In the genomic region with DNA sequence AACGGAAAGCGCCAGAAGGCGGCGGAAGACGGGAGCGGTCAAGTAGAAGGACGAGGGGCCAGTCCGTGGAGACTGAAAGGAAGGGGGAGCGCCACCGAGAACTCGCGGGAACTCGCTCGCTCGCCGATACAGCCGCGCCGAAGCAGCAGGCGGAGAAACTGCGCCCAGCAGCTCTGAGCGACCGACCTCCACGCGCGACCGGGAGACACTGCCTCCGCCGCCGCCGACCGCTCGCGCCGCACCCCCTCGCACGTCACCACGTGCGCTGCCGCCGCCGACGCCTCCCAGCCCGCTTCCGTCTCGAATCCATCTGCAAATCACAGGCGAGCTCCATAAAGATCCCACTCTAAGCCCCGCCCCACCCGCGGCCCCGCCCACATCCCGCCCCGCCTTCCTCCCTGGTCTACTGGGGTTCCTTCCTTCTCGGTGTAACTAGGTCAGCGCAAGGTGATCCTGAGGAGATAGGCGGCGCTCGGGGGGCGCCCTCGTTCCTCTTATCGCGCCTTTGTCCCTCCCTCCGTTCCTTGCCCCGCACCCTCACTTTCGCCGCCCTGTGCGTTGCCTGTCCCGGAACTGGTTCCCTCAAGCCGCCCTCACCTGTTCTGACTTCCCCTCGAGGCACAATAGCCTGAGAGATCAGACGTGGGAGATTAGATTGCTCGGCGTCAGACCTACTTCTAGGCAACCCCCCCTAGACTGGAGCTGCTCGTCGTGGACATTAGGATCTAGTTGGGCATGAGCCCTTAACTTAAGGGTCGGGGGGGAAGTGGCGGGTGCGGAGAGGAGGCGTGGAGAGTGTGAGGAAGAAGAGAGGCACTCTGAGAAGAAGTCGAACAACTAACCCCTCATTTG, we compare ENCODE assay signal across 1 cellular context.
A peak's percentile ranks its signal among the peaks of the same experiment; 100 is the strongest.
TF ChIP-seq lines count a peak whose summit lies in the region.

A gene (minus strand): TSS at position 210 of the 852 bp plus-strand sequence. CDS start 7,750 bp downstream, outside the sequence.

TF ChIP-seq in HepG2, 621 proteins besides CTCF, POLR2A, EP300 and RAD21 (continued from another document and continues in another):
- TF ChIP-seq, protein P1, sequence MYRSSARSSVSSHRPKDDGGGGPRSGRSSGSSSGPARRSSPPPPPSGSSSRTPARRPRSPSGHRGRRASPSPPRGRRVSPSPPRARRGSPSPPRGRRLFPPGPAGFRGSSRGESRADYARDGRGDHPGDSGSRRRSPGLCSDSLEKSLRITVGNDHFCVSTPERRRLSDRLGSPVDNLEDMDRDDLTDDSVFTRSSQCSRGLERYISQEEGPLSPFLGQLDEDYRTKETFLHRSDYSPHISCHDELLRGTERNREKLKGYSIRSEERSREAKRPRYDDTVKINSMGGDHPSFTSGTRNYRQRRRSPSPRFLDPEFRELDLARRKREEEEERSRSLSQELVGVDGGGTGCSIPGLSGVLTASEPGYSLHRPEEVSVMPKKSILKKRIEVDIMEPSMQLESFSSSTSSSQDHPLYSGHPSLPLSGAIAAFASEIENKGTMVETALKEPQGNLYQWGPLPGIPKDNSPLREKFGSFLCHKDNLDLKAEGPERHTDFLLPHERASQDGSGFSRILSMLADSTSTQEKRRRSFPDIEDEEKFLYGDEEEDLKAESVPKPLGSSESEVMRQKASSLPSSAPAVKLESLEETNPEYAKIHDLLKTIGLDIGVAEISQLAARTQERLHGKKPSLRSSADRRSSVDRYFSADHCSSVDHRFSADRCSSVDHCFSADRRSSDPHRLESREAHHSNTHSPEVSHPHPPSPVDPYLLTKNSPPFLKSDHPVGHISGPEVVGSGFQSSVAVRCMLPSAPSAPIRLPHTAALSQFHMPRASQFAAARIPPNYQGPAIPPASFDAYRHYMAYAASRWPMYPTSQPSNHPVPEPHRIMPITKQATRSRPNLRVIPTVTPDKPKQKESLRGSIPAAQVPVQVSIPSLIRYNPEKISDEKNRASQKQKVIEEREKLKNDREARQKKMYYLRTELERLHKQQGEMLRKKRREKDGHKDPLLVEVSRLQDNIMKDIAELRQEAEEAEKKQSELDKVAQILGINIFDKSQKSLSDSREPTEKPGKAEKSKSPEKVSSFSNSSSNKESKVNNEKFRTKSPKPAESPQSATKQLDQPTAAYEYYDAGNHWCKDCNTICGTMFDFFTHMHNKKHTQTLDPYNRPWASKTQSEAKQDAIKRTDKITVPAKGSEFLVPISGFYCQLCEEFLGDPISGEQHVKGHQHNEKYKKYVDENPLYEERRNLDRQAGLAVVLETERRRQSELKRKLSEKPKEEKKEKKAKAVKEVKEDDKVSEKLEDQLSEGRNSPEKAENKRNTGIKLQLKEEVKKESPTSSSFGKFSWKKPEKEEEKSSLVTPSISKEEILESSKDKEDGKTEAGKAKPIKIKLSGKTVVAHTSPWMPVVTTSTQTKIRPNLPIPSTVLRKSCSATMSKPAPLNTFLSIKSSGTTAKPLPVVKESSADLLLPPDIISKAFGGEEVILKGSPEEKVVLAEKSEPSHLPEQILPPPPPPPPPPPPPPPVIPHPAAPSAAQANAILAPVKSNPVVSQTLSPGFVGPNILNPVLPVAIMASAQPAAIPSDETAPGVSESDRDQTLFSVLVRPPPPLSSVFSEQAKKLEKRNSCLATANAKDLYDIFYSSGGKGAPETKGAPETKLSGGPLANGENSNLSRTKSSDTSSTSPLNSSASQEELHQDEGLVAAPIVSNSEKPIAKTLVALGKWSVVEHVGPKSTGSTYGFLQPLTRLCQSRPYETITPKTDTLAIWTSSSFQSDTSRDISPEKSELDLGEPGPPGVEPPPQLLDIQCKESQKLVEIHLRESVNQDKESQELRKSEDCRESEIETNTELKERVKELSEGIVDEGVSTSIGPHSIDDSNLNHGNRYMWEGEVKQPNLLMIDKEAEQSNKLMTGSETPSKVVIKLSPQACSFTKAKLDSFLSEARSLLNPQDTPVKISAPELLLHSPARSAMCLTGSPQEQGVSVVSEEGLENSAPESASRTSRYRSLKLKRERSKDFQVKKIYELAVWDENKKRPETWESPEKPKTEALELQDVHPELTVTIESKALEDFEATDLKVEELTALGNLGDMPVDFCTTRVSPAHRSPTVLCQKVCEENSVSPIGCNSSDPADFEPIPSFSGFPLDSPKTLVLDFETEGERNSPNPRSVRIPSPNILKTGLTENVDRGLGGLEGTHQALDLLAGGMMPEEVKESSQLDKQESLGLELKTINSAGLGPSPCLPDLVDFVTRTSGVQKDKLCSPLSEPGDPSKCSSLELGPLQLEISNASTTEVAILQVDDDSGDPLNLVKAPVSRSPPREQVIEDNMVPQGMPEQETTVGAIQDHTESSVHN (CRISPR knock-in tag; IDR thresholded peaks at IDR 0.05) = no peak
- TF ChIP-seq, protein P2, sequence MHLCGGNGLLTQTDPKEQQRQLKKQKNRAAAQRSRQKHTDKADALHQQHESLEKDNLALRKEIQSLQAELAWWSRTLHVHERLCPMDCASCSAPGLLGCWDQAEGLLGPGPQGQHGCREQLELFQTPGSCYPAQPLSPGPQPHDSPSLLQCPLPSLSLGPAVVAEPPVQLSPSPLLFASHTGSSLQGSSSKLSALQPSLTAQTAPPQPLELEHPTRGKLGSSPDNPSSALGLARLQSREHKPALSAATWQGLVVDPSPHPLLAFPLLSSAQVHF (CRISPR knock-in tag; IDR thresholded peaks at IDR 0.05) = no peak
- TF ChIP-seq SNAI1 (CRISPR knock-in tag; IDR thresholded peaks at IDR 0.05; ENCODE audit: borderline replicate concordance) = no peak
- peak; percentile 87 for TF ChIP-seq ARNT2 (CRISPR knock-in tag; IDR thresholded peaks at IDR 0.05; ENCODE audit: low read depth)
- 0 out of 2 replicates have a peak, but pooled peaks have one; percentile 86 for TF ChIP-seq ZNF234 (CRISPR knock-in tag; conservative IDR thresholded peaks at IDR 0.05)
- TF ChIP-seq, protein P3, sequence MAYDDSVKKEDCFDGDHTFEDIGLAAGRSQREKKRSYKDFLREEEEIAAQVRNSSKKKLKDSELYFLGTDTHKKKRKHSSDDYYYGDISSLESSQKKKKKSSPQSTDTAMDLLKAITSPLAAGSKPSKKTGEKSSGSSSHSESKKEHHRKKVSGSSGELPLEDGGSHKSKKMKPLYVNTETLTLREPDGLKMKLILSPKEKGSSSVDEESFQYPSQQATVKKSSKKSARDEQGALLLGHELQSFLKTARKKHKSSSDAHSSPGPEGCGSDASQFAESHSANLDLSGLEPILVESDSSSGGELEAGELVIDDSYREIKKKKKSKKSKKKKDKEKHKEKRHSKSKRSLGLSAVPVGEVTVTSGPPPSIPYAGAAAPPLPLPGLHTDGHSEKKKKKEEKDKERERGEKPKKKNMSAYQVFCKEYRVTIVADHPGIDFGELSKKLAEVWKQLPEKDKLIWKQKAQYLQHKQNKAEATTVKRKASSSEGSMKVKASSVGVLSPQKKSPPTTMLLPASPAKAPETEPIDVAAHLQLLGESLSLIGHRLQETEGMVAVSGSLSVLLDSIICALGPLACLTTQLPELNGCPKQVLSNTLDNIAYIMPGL (CRISPR knock-in tag; IDR thresholded peaks at IDR 0.05; ENCODE audit: borderline replicate concordance in 1 of 2, low read depth in 1 of 2) = peak; percentile 34 to 83; a peak in 3 of 4 replicates
- TF ChIP-seq, protein P4, sequence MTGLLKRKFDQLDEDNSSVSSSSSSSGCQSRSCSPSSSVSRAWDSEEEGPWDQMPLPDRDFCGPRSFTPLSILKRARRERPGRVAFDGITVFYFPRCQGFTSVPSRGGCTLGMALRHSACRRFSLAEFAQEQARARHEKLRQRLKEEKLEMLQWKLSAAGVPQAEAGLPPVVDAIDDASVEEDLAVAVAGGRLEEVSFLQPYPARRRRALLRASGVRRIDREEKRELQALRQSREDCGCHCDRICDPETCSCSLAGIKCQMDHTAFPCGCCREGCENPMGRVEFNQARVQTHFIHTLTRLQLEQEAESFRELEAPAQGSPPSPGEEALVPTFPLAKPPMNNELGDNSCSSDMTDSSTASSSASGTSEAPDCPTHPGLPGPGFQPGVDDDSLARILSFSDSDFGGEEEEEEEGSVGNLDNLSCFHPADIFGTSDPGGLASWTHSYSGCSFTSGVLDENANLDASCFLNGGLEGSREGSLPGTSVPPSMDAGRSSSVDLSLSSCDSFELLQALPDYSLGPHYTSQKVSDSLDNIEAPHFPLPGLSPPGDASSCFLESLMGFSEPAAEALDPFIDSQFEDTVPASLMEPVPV (CRISPR knock-in tag; IDR thresholded peaks at IDR 0.05) = peak; percentile 94
- TF ChIP-seq, protein P5, sequence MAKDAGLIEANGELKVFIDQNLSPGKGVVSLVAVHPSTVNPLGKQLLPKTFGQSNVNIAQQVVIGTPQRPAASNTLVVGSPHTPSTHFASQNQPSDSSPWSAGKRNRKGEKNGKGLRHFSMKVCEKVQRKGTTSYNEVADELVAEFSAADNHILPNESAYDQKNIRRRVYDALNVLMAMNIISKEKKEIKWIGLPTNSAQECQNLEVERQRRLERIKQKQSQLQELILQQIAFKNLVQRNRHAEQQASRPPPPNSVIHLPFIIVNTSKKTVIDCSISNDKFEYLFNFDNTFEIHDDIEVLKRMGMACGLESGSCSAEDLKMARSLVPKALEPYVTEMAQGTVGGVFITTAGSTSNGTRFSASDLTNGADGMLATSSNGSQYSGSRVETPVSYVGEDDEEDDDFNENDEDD (CRISPR knock-in tag; IDR thresholded peaks at IDR 0.05; ENCODE audit: borderline replicate concordance) = peak; percentile 86; the same call in 1 of the 2 replicates
- TF ChIP-seq, protein P6, sequence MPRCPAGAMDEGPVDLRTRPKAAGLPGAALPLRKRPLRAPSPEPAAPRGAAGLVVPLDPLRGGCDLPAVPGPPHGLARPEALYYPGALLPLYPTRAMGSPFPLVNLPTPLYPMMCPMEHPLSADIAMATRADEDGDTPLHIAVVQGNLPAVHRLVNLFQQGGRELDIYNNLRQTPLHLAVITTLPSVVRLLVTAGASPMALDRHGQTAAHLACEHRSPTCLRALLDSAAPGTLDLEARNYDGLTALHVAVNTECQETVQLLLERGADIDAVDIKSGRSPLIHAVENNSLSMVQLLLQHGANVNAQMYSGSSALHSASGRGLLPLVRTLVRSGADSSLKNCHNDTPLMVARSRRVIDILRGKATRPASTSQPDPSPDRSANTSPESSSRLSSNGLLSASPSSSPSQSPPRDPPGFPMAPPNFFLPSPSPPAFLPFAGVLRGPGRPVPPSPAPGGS (CRISPR knock-in tag; IDR thresholded peaks at IDR 0.05) = no peak
- peak; percentile 11; the same call in 1 of the 2 replicates for TF ChIP-seq ELF3 (CRISPR knock-in tag; IDR thresholded peaks at IDR 0.05)
- peak; percentile 56; the same call in 1 of the 2 replicates for TF ChIP-seq ZFX (CRISPR knock-in tag; IDR thresholded peaks at IDR 0.05; ENCODE audit: low read depth)
- TF ChIP-seq, protein P7, sequence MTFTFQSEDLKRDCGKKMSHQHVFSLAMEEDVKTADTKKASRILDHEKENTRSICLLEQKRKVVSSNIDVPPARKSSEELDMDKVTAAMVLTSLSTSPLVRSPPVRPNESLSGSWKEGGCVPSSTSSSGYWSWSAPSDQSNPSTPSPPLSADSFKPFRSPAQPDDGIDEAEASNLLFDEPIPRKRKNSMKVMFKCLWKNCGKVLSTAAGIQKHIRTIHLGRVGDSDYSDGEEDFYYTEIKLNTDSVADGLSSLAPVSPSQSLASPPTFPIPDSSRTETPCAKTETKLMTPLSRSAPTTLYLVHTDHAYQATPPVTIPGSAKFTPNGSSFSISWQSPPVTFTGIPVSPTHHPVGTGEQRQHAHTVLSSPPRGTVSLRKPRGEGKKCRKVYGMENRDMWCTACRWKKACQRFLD (CRISPR knock-in tag; IDR thresholded peaks at IDR 0.05; ENCODE audit: borderline replicate concordance) = 0 out of 2 replicates have a peak, but pooled peaks have one; percentile 14
- no peak for TF ChIP-seq POLR2AphosphoS2 (IDR thresholded peaks at IDR 0.05; ENCODE audit: low read depth, low read length)
- TF ChIP-seq ZNF777 (CRISPR knock-in tag; IDR thresholded peaks at IDR 0.05) = peak; percentile 40
- no peak for TF ChIP-seq PAX8 (CRISPR knock-in tag; IDR thresholded peaks at IDR 0.05; ENCODE audit: borderline replicate concordance)
- peak; percentile 50; the same call in 1 of the 2 replicates for TF ChIP-seq FOXC1 (CRISPR knock-in tag; IDR thresholded peaks at IDR 0.05; ENCODE audit: borderline replicate concordance)
- TF ChIP-seq ZNF747 (CRISPR knock-in tag; IDR thresholded peaks at IDR 0.05; ENCODE audit: borderline replicate concordance) = peak; percentile 73; the same call in 1 of the 2 replicates
- TF ChIP-seq ZNF253 (CRISPR knock-in tag; IDR thresholded peaks at IDR 0.05; ENCODE audit: borderline replicate concordance) = peak; percentile 64; the same call in 1 of the 2 replicates
- no peak for TF ChIP-seq FOXK1 (CRISPR knock-in tag; IDR thresholded peaks at IDR 0.05; ENCODE audit: borderline replicate concordance, low read depth)
- peak; percentile 76; the same call in 1 of the 2 replicates for TF ChIP-seq ZC3H13 (CRISPR knock-in tag; IDR thresholded peaks at IDR 0.05)
- TF ChIP-seq ZSCAN9 (CRISPR knock-in tag; IDR thresholded peaks at IDR 0.05; ENCODE audit: borderline replicate concordance) = peak; percentile 53; the same call in 1 of the 2 replicates
- peak; percentile 48; the same call in 1 of the 2 replicates for TF ChIP-seq PHF8 (CRISPR knock-in tag; IDR thresholded peaks at IDR 0.05)
- peak; percentile 26; the same call in 1 of the 2 replicates for TF ChIP-seq PHF20 (CRISPR knock-in tag; IDR thresholded peaks at IDR 0.05)
- TF ChIP-seq ZNF563 (CRISPR knock-in tag; IDR thresholded peaks at IDR 0.05) = peak; percentile 84; the same call in 1 of the 2 replicates
- TF ChIP-seq ZFYVE20 (CRISPR knock-in tag; IDR thresholded peaks at IDR 0.05; ENCODE audit: borderline replicate concordance, low read depth) = no peak
- TF ChIP-seq CHCHD3 (CRISPR knock-in tag; IDR thresholded peaks at IDR 0.05) = no peak; the same call in 1 of the 2 replicates
- no peak; the same call in 1 of the 2 replicates for TF ChIP-seq ZSCAN25 (CRISPR knock-in tag; IDR thresholded peaks at IDR 0.05)
- TF ChIP-seq ZNF33A (CRISPR knock-in tag; IDR thresholded peaks at IDR 0.05; ENCODE audit: borderline replicate concordance) = no peak
- TF ChIP-seq, protein P8, sequence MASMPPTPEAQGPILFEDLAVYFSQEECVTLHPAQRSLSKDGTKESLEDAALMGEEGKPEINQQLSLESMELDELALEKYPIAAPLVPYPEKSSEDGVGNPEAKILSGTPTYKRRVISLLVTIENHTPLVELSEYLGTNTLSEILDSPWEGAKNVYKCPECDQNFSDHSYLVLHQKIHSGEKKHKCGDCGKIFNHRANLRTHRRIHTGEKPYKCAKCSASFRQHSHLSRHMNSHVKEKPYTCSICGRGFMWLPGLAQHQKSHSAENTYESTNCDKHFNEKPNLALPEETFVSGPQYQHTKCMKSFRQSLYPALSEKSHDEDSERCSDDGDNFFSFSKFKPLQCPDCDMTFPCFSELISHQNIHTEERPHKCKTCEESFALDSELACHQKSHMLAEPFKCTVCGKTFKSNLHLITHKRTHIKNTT (CRISPR knock-in tag; IDR thresholded peaks at IDR 0.05) = no peak
- TF ChIP-seq, protein P9, sequence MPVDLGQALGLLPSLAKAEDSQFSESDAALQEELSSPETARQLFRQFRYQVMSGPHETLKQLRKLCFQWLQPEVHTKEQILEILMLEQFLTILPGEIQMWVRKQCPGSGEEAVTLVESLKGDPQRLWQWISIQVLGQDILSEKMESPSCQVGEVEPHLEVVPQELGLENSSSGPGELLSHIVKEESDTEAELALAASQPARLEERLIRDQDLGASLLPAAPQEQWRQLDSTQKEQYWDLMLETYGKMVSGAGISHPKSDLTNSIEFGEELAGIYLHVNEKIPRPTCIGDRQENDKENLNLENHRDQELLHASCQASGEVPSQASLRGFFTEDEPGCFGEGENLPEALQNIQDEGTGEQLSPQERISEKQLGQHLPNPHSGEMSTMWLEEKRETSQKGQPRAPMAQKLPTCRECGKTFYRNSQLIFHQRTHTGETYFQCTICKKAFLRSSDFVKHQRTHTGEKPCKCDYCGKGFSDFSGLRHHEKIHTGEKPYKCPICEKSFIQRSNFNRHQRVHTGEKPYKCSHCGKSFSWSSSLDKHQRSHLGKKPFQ (CRISPR knock-in tag; IDR thresholded peaks at IDR 0.05; ENCODE audit: insufficient replicate concordance) = peak; percentile 15
- peak; percentile 55; the same call in 1 of the 2 replicates for TF ChIP-seq ZNF564 (CRISPR knock-in tag; IDR thresholded peaks at IDR 0.05)
- peak; percentile 16; the same call in 1 of the 2 replicates for TF ChIP-seq MIER3 (CRISPR knock-in tag; IDR thresholded peaks at IDR 0.05; ENCODE audit: borderline replicate concordance)
- peak; percentile 74 for TF ChIP-seq ZFP36L1 (CRISPR knock-in tag; IDR thresholded peaks at IDR 0.05)
- no peak; the same call in 1 of the 2 replicates for TF ChIP-seq ZNF605 (CRISPR knock-in tag; IDR thresholded peaks at IDR 0.05)
